ENCODE assay signal across 19 cellular contexts in genomic region chr14:81559385-81559784, GRCh38.
"Had no signal": no experiment of that assay in that cellular context is flagged by ENCODE, and none has a peak within 500 bp of the region (broad histone marks: within the 10 kb centered on the region; RNA-seq: fewer than 3 reads in every experiment).

No MANE protein-coding gene starts in this region.

- H3K4me1 ChIP-seq: SJSA1 had no signal

- H3K27ac ChIP-seq: SJSA1 had no signal

- H3K4me3 ChIP-seq: SJSA1 had no signal

- DNase-seq: activated B cell treated with CpG ODN at 0.5 μM for 24 hours; activated CD4-positive, alpha-beta T cell treated with anti-CD3 and anti-CD28 coated beads for 1 hour; activated CD4-positive, alpha-beta T cell treated with anti-CD3 and anti-CD28 coated beads, Interleukin-2, amount 10 ng/mL, durations not matched to agents 24 days and 14 days; activated CD4-positive, alpha-beta T cell treated with anti-CD3 and anti-CD28 coated beads, Interleukin-2, amount 50 U/mL, for 48 hours; activated CD8-positive, alpha-beta memory T cell treated with anti-CD3 and anti-CD28 coated beads, Interleukin-2, amount 10 ng/mL, durations not matched to agents 7 days and 5 days; activated gamma-delta T cell; activated naive CD4-positive, alpha-beta T cell treated with anti-CD3 and anti-CD28 coated beads for 36 hours; activated T-cell treated with anti-CD3 and anti-CD28 coated beads, Interleukin-2, amount 50 U/mL, for 24 hours; amygdala; NCI-H146; NCI-H187 treated with DMSO at 0.1 percent for 48 hours; NCI-H2107; NCI-H2171 treated with DMSO at 0.1 percent for 48 hours; NCI-H226; NCI-H526 treated with DMSO at 0.1 percent for 48 hours; NCI-H82; PC-3; SHP77 had no signal

- H3K27me3 ChIP-seq: SJSA1 had no signal

- H3K36me3 ChIP-seq: SJSA1 had no signal

- H3K9me3 ChIP-seq: SJSA1 had no signal
